Comparison of ENCODE assay signal across 27 cellular contexts in the genomic region with DNA sequence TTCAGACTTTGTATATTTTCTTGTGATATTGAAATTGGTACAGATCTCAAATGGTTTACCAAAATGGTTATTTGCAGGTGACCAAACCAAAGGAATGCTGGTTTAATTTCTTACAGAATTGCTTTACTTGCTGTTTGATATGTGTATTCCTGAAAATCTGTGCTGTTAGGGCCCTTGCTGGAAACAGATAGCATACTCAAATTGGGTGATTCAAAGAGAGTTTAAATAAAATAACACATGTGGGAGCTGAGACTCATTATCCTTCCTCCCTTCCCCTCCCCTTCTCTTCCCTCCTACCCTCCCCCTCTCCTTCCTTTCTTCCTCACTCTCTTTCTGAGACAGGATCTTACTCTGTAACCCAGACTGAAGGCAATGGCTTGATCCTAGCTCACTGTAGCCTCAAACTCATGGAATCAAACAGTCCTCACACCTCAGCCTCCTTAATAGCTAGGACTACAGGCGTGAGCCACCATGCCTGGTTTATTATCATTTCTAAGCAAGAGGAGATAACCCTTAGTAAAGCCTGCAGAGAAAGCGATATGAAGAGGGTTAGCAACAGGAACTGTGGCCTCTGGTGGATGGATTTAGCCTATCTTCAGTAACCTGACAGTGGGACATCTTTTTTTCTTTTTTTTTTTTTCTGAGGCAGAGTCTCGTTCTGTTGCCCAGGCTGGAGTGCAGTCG.
DNase-seq lines count a peak whose midpoint lies in the region; ATAC-seq and TF ChIP-seq lines count a peak whose summit lies in the region.
"Had no signal": no experiment of that assay in that cellular context is flagged by ENCODE, and none has a peak within 500 bp of the region (broad histone marks: within the 10 kb centered on the region; RNA-seq: fewer than 3 reads in every experiment).

No MANE protein-coding gene starts in this region.

- H3K27me3 Mint-ChIP-seq in GM23338 (ENCODE audit: insufficient read depth, low read depth, poor library complexity) (no peaks in the 10 kb centered on the region), WTC11 (ENCODE audit: low read depth) (no peaks in the 10 kb centered on the region)
- H3K27me3 Mint-ChIP-seq: CD4-positive, alpha-beta T cell had no signal

- POLR2A ChIA-PET in IMR-90 (lab: Charles Lee; ENCODE audit: unreplicated experiment) (no interaction called here), WTC11 (lab: Charles Lee) (interaction anchor here (0.7 kb wide), 1 partner anchor 33 kb away, joined by 4 read pairs; no protein-coding TSS in a partner anchor)

- H3K27ac ChIP-seq in GM23338 (ENCODE audit: low read depth) (no peak overlapping the region), IMR-90 (ENCODE audit: insufficient read depth, low read length) (no peak overlapping the region), neural cell (ENCODE audit: low read length) (peak overlapping the region; percentile 2)
- H3K27ac ChIP-seq: A549; BLaER1 treated with 17β-estradiol and CSF1 and Interleukin-3, amounts not matched to agents 10 nM and 100 nM; GM23248; SJSA1 had no signal

- H2BK5ac ChIP-seq in IMR-90 (ENCODE audit: low read depth, low read length, poor library complexity, severe bottlenecking): no peak overlapping the region

- H3K14ac ChIP-seq in IMR-90 (replicated peaks; ENCODE audit: low read depth, low read length): peak overlapping the region; percentile 94

- H2BK120ac ChIP-seq in IMR-90 (ENCODE audit: low read depth, low read length): peak overlapping the region; percentile 57; the same call in 1 of the 2 replicates

- intact Hi-C loops in IMR-90 (cut with micrococcal nuclease): no loop called here

- no peak overlapping the region for H3K56ac ChIP-seq in IMR-90 (ENCODE audit: extremely low read depth, insufficient read depth, low read length)

- WGBS in IMR-90 (ENCODE audit: extremely low coverage in 2 of 2, insufficient read length in 1 of 2), 2 experiments: no CpG with 5 or more reads among the region's 4 CpGs

- H3K27me3 ChIP-seq in GM23338 (ENCODE audit: insufficient read depth) (no peaks in the 10 kb centered on the region), IMR-90 (ENCODE audit: control insufficient read depth, insufficient read depth, low read length) (no peaks in the 10 kb centered on the region), neural cell (ENCODE audit: insufficient read depth, low read depth, low read length) (no peaks in the 10 kb centered on the region)
- H3K27me3 ChIP-seq: BLaER1 treated with 17β-estradiol and CSF1 and Interleukin-3, amounts not matched to agents 10 nM and 100 nM; SJSA1 had no signal

- H3K4me3 ChIP-seq in GM23338 (no peak overlapping the region), IMR-90 (ENCODE audit: insufficient read depth, low read depth, low read length) (no peak overlapping the region), neural cell (ENCODE audit: low read length) (no peak overlapping the region)
- H3K4me3 ChIP-seq: A549; BLaER1 treated with 17β-estradiol and CSF1 and Interleukin-3, amounts not matched to agents 10 nM and 100 nM; GM23248; SJSA1 had no signal

- H2BK20ac ChIP-seq in IMR-90 (ENCODE audit: low read depth, low read length): no peak overlapping the region; the same call in 1 of the 2 replicates

- in situ Hi-C loops in IMR-90 (cut with MboI; ENCODE audit: low sequenced_read_pairs): no loop called here

- no TSS peak for BruUV-seq in IMR-90 (replicated peaks; lab: Mats Ljungman, UMichigan)

- H3K9me2 ChIP-seq in GM23338 (ENCODE audit: insufficient read depth) (no peaks in the 10 kb centered on the region), neural cell (ENCODE audit: insufficient read depth, low read length) (no peaks in the 10 kb centered on the region)

- no peak for TF ChIP-seq EP300 in neural cell (conservative IDR thresholded peaks at IDR 0.05; ENCODE audit: poor library complexity, severe bottlenecking)

- peaks cover 0 to 3% of the 10 kb centered on the region in 2 experiments; a peak in 1 of 4 replicates for H3K79me1 ChIP-seq in IMR-90 (ENCODE audit: low read depth in 1 of 2, low read length in 2 of 2)

- H3K9me3 Mint-ChIP-seq in GM23338 (no peaks in the 10 kb centered on the region; the same call in 2 of the 3 replicates), WTC11 (no peaks in the 10 kb centered on the region)
- H3K9me3 Mint-ChIP-seq: CD4-positive, alpha-beta T cell had no signal

- H3K36me3 Mint-ChIP-seq in GM23338 (ENCODE audit: low read depth) (no peaks in the 10 kb centered on the region), WTC11 (no peaks in the 10 kb centered on the region)

- CTCF ChIA-PET in IMR-90 (lab: Yijun Ruan, JAX): no interaction called here
- CTCF ChIA-PET in WTC11 (lab: Charles Lee): no interaction called here

- peak overlapping the region in 1 of 2 experiments; percentile 78; a peak in 1 of 4 replicates for H4K8ac ChIP-seq in IMR-90 (ENCODE audit: low read depth in 2 of 2, low read length in 2 of 2)

- H3K23ac ChIP-seq in IMR-90 (ENCODE audit: low read depth, low read length): peak overlapping the region; percentile 72; the same call in 1 of the 2 replicates

- H3K4me1 Mint-ChIP-seq in GM23338 (peaks cover 10% of the 10 kb centered on the region; the same call in 2 of the 3 replicates), WTC11 (peaks cover 5% of the 10 kb centered on the region)

- no peak overlapping the region; the same call in 1 of the 2 replicates for H3K18ac ChIP-seq in IMR-90 (ENCODE audit: low read depth, low read length)

- no peaks in the 10 kb centered on the region for H3K4me1 ChIP-seq in GM23338 (ENCODE audit: insufficient read depth)
- H3K4me1 ChIP-seq in IMR-90 (ENCODE audit: control insufficient read depth, insufficient read depth, low read length): peaks cover 6% of the 10 kb centered on the region
- H3K4me1 ChIP-seq: Caco-2 had no signal

- TF ChIP-seq POLR2A in IMR-90 (IDR thresholded peaks at IDR 0.05; ENCODE audit: low read depth, low read length): no peak

- H3K4me2 ChIP-seq in GM23338 (no peak overlapping the region), IMR-90 (ENCODE audit: low read depth, low read length) (no peak overlapping the region), neural cell (ENCODE audit: low read length) (no peak overlapping the region)
- H3K4me2 ChIP-seq: A549; BLaER1 treated with 17β-estradiol and CSF1 and Interleukin-3, amounts not matched to agents 10 nM and 100 nM had no signal

- H2AFZ ChIP-seq in GM23338 (peak overlapping the region; percentile 76; the same call in 1 of the 2 replicates), IMR-90 (replicated peaks; ENCODE audit: low read length, poor library complexity) (no peak overlapping the region), neural cell (ENCODE audit: low read depth, low read length) (no peak overlapping the region)
- H2AFZ ChIP-seq: GM23248 had no signal

- H2AK9ac ChIP-seq in IMR-90 (replicated peaks; ENCODE audit: low read depth, low read length, poor library complexity): no peak overlapping the region

- DNase-seq in GM23338 (ENCODE audit: low spot score) (peak; percentile 14), IMR-90 (no peak), WTC11 (ENCODE audit: low spot score) (no peak), NCI-H510A (lab: John Stamatoyannopoulos, UW) (no peak), epidermal melanocyte (ENCODE audit: insufficient read length, low spot score) (no peak)
- no peak for DNase-seq in activated CD4-positive, alpha-beta T cell treated with anti-CD3 and anti-CD28 coated beads, Interleukin-2, amount 50 U/mL, for 1 hour
- DNase-seq: AML-193; Caco-2; CD4-positive, alpha-beta T cell; EL; GF-D8; GM23248; Kasumi-1; NCI-H1092 treated with DMSO at 0.1 percent for 48 hours; NCI-H1436; NCI-H187; NCI-H2081 treated with DMSO at 0.1 percent for 48 hours; NCI-H2171; NCI-H524 treated with DMSO at 0.1 percent for 48 hours; NCI-H774; Right ventricle myocardium superior; RPMI8226 had no signal

- H2AK5ac ChIP-seq in IMR-90 (ENCODE audit: low read depth, low read length): peak overlapping the region; percentile 92; the same call in 1 of the 2 replicates

- H4K20me1 ChIP-seq in GM23338 (replicated peaks; ENCODE audit: insufficient read depth) (no peaks in the 10 kb centered on the region), IMR-90 (ENCODE audit: insufficient read depth, low read length) (no peaks in the 10 kb centered on the region), neural cell (ENCODE audit: insufficient read depth) (no peaks in the 10 kb centered on the region)
- H4K20me1 ChIP-seq: BLaER1 treated with 17β-estradiol and CSF1 and Interleukin-3, amounts not matched to agents 10 nM and 100 nM had no signal

- H3K36me3 ChIP-seq in GM23338 (ENCODE audit: insufficient read depth): no peaks in the 10 kb centered on the region
- no peaks in the 10 kb centered on the region for H3K36me3 ChIP-seq in IMR-90 (ENCODE audit: control insufficient read depth, insufficient read depth, low read length)
- no peaks in the 10 kb centered on the region for H3K36me3 ChIP-seq in neural cell (ENCODE audit: insufficient read depth, low read length)
- H3K36me3 ChIP-seq: BLaER1 treated with 17β-estradiol and CSF1 and Interleukin-3, amounts not matched to agents 10 nM and 100 nM; SJSA1 had no signal

- H3F3A ChIP-seq in GM23338 (replicated peaks; ENCODE audit: low read depth): no peaks in the 10 kb centered on the region
- H3F3A ChIP-seq in neural cell (ENCODE audit: insufficient read depth, low read length, poor library complexity, severe bottlenecking): no peaks in the 10 kb centered on the region

- no peak overlapping the region for H4K5ac ChIP-seq in IMR-90 (ENCODE audit: low read depth, low read length)

- H2BK15ac ChIP-seq in IMR-90 (ENCODE audit: low read depth, low read length): peak overlapping the region; percentile 62; the same call in 1 of the 3 replicates

- H3K9ac ChIP-seq in IMR-90 (ENCODE audit: low read depth, low read length) (no peak overlapping the region), neural cell (ENCODE audit: low read length) (no peak overlapping the region)
- H3K9ac ChIP-seq: BLaER1 treated with 17β-estradiol and CSF1 and Interleukin-3, amounts not matched to agents 10 nM and 100 nM; GM23248 had no signal

- no peak for TF ChIP-seq RAD21 in IMR-90 (IDR thresholded peaks at IDR 0.05; ENCODE audit: low read length)
- no peak for TF ChIP-seq RAD21 in neural cell (conservative IDR thresholded peaks at IDR 0.05)

- no peak overlapping the region for H4K91ac ChIP-seq in IMR-90 (ENCODE audit: insufficient read depth, low read depth, low read length)

- H3K79me2 ChIP-seq in GM23338 (replicated peaks; ENCODE audit: insufficient read depth): no peaks in the 10 kb centered on the region
- H3K79me2 ChIP-seq in neural cell (replicated peaks; ENCODE audit: insufficient read depth, low read length): no peaks in the 10 kb centered on the region

- peak; percentile 57 for ATAC-seq in GM23338
- no peak for ATAC-seq in IMR-90 (ENCODE audit: low read depth)
- ATAC-seq in WTC11: peak; percentile 56
- ATAC-seq: A549, HCT116 had no signal

- H3K9me1 ChIP-seq in IMR-90 (ENCODE audit: insufficient read depth, low read length): peaks cover 3% of the 10 kb centered on the region; the same call in 1 of the 2 replicates

- no peak for TF ChIP-seq CTCF in GM23338 (conservative IDR thresholded peaks at IDR 0.05; ENCODE audit: low read depth in 2 of 2)
- no peak for TF ChIP-seq CTCF in IMR-90 (conservative IDR thresholded peaks at IDR 0.05; ENCODE audit: low read depth, low read length)
- TF ChIP-seq CTCF in WTC11 (IDR thresholded peaks at IDR 0.05): no peak
- no peak for TF ChIP-seq CTCF in neural cell (IDR thresholded peaks at IDR 0.05; ENCODE audit: poor library complexity, severe bottlenecking)

- no peak overlapping the region for H3K27ac Mint-ChIP-seq in GM23338
- no peak overlapping the region for H3K27ac Mint-ChIP-seq in WTC11
- H3K27ac Mint-ChIP-seq: CD4-positive, alpha-beta T cell had no signal

- dilution Hi-C loops in IMR-90 (cut with HindIII; ENCODE audit: low sequenced_read_pairs, unreplicated experiment): no loop called here

- peak overlapping the region; percentile 72; the same call in 1 of the 2 replicates for H3K4ac ChIP-seq in IMR-90 (ENCODE audit: low read depth, low read length)

- H3K9me3 ChIP-seq in IMR-90 (ENCODE audit: control insufficient read depth, insufficient read depth, low read length): no peaks in the 10 kb centered on the region
- H3K9me3 ChIP-seq in neural cell (ENCODE audit: low read length): no peaks in the 10 kb centered on the region
- H3K9me3 ChIP-seq: A549 had no signal

- H3K4me3 Mint-ChIP-seq in GM23338 (no peak overlapping the region), WTC11 (no peak overlapping the region)
- H3K4me3 Mint-ChIP-seq: CD4-positive, alpha-beta T cell had no signal
